Comparison of ENCODE assay signal across 1 cellular context in the genomic region with DNA sequence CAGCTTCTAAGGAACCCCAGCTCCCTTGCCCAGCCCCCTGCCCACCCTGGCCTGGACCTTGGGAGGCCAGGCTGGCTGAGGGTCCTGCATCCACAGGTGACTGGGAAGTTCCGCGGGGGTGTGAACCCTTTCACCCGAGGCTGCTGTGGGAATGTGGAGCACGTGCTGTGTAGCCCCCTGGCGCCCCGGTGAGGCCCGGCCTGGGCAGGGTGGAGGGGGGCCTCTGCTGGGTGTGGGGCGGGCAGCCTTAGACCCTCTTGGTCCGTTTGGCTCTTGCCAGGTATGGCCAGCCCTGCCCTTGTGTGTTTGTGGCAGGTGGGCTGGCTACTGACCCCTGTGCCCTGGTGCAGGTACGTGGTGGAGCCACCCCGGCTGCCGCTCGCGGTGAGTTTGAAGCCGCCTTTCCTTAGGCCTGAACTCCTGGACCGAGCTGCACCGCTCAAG.
A peak's percentile ranks its signal among the peaks of the same experiment; 100 is the strongest.
TF ChIP-seq lines count a peak whose summit lies in the region.

No MANE protein-coding gene starts in this region.

TF ChIP-seq in K562, 482 proteins besides CTCF, POLR2A, EP300 and RAD21 (continued from another document):
- TF ChIP-seq, protein P1, sequence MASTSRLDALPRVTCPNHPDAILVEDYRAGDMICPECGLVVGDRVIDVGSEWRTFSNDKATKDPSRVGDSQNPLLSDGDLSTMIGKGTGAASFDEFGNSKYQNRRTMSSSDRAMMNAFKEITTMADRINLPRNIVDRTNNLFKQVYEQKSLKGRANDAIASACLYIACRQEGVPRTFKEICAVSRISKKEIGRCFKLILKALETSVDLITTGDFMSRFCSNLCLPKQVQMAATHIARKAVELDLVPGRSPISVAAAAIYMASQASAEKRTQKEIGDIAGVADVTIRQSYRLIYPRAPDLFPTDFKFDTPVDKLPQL (IDR thresholded peaks at IDR 0.05; ENCODE audit: extremely low read depth, insufficient read length) = no peak
- TF ChIP-seq ZNF165 (CRISPR knock-in tag; IDR thresholded peaks at IDR 0.05; ENCODE audit: borderline replicate concordance) (peak; percentile 64; the same call in 1 of the 2 replicates), ARHGAP35 (IDR thresholded peaks at IDR 0.05; ENCODE audit: partially characterized antibody) (no peak), HDAC6 (IDR thresholded peaks at IDR 0.05; ENCODE audit: low read depth, low read length) (no peak)
- TF ChIP-seq, protein P2, sequence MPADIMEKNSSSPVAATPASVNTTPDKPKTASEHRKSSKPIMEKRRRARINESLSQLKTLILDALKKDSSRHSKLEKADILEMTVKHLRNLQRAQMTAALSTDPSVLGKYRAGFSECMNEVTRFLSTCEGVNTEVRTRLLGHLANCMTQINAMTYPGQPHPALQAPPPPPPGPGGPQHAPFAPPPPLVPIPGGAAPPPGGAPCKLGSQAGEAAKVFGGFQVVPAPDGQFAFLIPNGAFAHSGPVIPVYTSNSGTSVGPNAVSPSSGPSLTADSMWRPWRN (IDR thresholded peaks at IDR 0.05; ENCODE audit: low read depth) = no peak
- TF ChIP-seq, protein P3, sequence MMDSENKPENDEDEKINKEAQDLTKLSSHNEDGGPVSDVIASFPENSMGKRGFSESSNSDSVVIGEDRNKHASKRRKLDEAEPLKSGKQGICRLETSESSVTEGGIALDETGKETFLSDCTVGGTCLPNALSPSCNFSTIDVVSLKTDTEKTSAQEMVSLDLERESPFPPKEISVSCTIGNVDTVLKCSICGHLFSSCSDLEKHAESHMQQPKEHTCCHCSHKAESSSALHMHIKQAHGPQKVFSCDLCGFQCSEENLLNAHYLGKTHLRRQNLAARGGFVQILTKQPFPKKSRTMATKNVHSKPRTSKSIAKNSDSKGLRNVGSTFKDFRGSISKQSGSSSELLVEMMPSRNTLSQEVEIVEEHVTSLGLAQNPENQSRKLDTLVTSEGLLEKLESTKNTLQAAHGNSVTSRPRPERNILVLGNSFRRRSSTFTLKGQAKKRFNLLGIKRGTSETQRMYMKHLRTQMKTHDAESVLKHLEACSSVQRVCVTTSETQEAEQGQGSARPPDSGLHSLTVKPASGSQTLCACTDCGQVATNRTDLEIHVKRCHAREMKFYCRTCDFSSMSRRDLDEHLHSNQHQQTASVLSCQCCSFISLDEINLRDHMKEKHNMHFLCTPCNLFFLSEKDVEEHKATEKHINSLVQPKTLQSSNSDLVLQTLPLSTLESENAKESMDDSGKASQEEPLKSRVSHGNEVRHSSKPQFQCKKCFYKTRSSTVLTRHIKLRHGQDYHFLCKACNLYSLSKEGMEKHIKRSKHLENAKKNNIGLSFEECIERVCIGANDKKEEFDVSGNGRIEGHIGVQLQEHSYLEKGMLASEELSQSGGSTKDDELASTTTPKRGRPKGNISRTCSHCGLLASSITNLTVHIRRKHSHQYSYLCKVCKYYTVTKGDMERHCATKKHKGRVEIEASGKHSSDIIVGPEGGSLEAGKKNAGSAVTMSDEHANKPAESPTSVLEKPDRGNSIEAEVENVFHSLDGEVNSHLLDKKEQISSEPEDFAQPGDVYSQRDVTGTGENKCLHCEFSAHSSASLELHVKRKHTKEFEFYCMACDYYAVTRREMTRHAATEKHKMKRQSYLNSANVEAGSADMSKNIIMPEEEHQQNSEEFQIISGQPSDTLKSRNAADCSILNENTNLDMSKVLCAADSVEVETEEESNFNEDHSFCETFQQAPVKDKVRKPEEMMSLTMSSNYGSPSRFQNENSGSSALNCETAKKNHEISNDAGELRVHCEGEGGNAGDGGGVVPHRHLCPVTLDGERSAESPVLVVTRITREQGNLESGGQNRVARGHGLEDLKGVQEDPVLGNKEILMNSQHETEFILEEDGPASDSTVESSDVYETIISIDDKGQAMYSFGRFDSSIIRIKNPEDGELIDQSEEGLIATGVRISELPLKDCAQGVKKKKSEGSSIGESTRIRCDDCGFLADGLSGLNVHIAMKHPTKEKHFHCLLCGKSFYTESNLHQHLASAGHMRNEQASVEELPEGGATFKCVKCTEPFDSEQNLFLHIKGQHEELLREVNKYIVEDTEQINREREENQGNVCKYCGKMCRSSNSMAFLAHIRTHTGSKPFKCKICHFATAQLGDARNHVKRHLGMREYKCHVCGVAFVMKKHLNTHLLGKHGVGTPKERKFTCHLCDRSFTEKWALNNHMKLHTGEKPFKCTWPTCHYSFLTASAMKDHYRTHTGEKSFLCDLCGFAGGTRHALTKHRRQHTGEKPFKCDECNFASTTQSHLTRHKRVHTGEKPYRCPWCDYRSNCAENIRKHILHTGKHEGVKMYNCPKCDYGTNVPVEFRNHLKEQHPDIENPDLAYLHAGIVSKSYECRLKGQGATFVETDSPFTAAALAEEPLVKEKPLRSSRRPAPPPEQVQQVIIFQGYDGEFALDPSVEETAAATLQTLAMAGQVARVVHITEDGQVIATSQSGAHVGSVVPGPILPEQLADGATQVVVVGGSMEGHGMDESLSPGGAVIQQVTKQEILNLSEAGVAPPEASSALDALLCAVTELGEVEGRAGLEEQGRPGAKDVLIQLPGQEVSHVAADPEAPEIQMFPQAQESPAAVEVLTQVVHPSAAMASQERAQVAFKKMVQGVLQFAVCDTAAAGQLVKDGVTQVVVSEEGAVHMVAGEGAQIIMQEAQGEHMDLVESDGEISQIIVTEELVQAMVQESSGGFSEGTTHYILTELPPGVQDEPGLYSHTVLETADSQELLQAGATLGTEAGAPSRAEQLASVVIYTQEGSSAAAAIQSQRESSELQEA (IDR thresholded peaks at IDR 0.05; ENCODE audit: low read depth) = no peak
